7 cellular contexts compared by ENCODE assay signal in the genomic region with DNA sequence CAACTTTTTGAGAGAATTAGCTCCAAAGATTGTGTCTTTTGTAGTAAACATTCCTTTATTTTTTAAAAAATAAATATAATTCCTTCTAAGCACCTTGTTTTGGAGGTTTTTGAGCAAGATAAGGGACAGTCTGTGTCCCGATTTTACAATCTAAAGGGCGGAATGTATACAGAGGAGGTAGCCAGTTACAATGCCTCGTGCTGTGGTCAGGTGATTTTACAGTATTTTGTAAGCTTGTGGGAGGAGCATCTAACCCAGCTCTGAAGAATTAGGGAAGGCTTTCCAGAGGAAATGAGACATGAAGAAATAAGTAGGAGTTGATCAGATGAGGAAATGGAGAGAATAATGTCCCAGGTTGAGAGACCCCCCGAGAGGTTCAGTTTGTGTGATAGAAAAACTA. TPM values are rescaled to one million over a fixed set of nuclear protein-coding genes. Genes with fewer than 3 reads are reported as not detected.
DNase-seq lines count a peak whose midpoint lies in the region; ATAC-seq and TF ChIP-seq lines count a peak whose summit lies in the region.

No MANE protein-coding gene starts in this region.

- BruUV-seq in HCT116 (replicated peaks; lab: Mats Ljungman, UMichigan): TSS peak; percentile 62

- no peaks in the 10 kb centered on the region for H3K36me3 Mint-ChIP-seq in mesothelial cell of epicardium

- H3K4me2 ChIP-seq in HCT116 (ENCODE audit: low read length) (peak overlapping the region; percentile 89), fibroblast of lung (ENCODE audit: extremely low read depth, insufficient read depth, low read length) (peak overlapping the region; percentile 80)

- TF ChIP-seq RAD21 in HCT116 (IDR thresholded peaks at IDR 0.05; ENCODE audit: low read depth): no peak

- no peak overlapping the region for H3K27ac Mint-ChIP-seq in mesothelial cell of epicardium

- no peaks in the 10 kb centered on the region for H3K9me3 Mint-ChIP-seq in mesothelial cell of epicardium

- H3K4me1 ChIP-seq in HCT116 (ENCODE audit: control insufficient read depth in 1 of 2, insufficient read depth in 2 of 2, low read length in 2 of 2): peaks cover 10 to 17% of the 10 kb centered on the region in 2 experiments; a peak in 3 of 4 replicates
- H3K4me1 ChIP-seq in fibroblast of lung (ENCODE audit: control insufficient read depth, extremely low read depth, insufficient read depth, low read length): no peaks in the 10 kb centered on the region
- no peaks in the 10 kb centered on the region for H3K4me1 ChIP-seq in prostate gland (replicated peaks)

- H4K20me1 ChIP-seq in HCT116 (ENCODE audit: insufficient read depth) (no peaks in the 10 kb centered on the region), fibroblast of lung (ENCODE audit: control insufficient read depth, extremely low read depth, insufficient read depth, low read length) (no peaks in the 10 kb centered on the region)

- H3K27me3 ChIP-seq in HCT116 (ENCODE audit: insufficient read depth, low read length): no peaks in the 10 kb centered on the region
- no peaks in the 10 kb centered on the region for H3K27me3 ChIP-seq in fibroblast of lung (ENCODE audit: control insufficient read depth, insufficient read depth, low read length)
- H3K27me3 ChIP-seq in prostate gland (replicated peaks; ENCODE audit: insufficient read depth): no peaks in the 10 kb centered on the region

- no peak overlapping the region for H3K4me3 Mint-ChIP-seq in mesothelial cell of epicardium

- TF ChIP-seq CTCF in HCT116 (IDR thresholded peaks at IDR 0.05 in 2 of 3, conservative IDR thresholded peaks at IDR 0.05 in 1 of 3; ENCODE audit: borderline replicate concordance in 1 of 3, insufficient read depth in 1 of 3, low read depth in 2 of 3, low read length in 2 of 3): no peak
- no peak for TF ChIP-seq CTCF in fibroblast of lung (conservative IDR thresholded peaks at IDR 0.05 in 1 of 2, IDR thresholded peaks at IDR 0.05 in 1 of 2; ENCODE audit: low read depth in 1 of 2, low read length in 2 of 2)
- no peak for TF ChIP-seq CTCF in prostate gland (IDR thresholded peaks at IDR 0.05)
- TF ChIP-seq CTCF in mesothelial cell of epicardium (IDR thresholded peaks at IDR 0.05; ENCODE audit: unreplicated experiment): no peak
- no peak for TF ChIP-seq CTCF in GM10266 (IDR thresholded peaks at IDR 0.05; ENCODE audit: control insufficient read depth, insufficient read depth, low read depth, missing control alignments)

- no peak for ATAC-seq in HCT116
- ATAC-seq in HG03378 (IDR thresholded peaks at IDR 0.05; ENCODE audit: unreplicated experiment): no peak

- no peaks in the 10 kb centered on the region for H3K9me2 ChIP-seq in HCT116 (ENCODE audit: insufficient read depth)

- H2AFZ ChIP-seq in HCT116 (ENCODE audit: low read depth, low read length, poor library complexity, severe bottlenecking) (no peak overlapping the region), fibroblast of lung (ENCODE audit: low read length) (peak overlapping the region; percentile 96)

- POLR2A ChIA-PET in HCT116 (lab: Charles Lee): no interaction called here

- H3K9me3 ChIP-seq in HCT116 (ENCODE audit: control insufficient read depth in 1 of 2, insufficient read depth in 1 of 2, low read depth in 1 of 2, low read length in 2 of 2): no peaks in the 10 kb centered on the region
- H3K9me3 ChIP-seq in fibroblast of lung (ENCODE audit: control insufficient read depth, insufficient read depth, low read depth, low read length): no peaks in the 10 kb centered on the region
- no peaks in the 10 kb centered on the region for H3K9me3 ChIP-seq in prostate gland

- intact Hi-C loops in HCT116 (cut with micrococcal nuclease) (loop anchor here (2.0 kb wide), 1 partner anchor 167 kb away; the partner anchor contains the start of gene NCOA7), prostate gland (cut with DNase I) (loop anchor here (2.0 to 10.0 kb wide), 4 partner anchors 101 to 803 kb away; partner anchors contain the start of genes HDDC2 and TPD52L1)

- H3K9ac ChIP-seq in HCT116 (ENCODE audit: low read length) (no peak overlapping the region), fibroblast of lung (ENCODE audit: insufficient read depth, low read length) (no peak overlapping the region)

- no peak overlapping the region for H3K27ac ChIP-seq in HCT116 (ENCODE audit: low read depth, low read length)
- no peak overlapping the region for H3K27ac ChIP-seq in fibroblast of lung (ENCODE audit: insufficient read depth, low read length)
- peak overlapping the region; percentile 93 to 95 for H3K27ac ChIP-seq in prostate gland

- DNase-seq in HCT116 (ENCODE audit: low read depth, low spot score): no peak
- DNase-seq in OCI-M1 (lab: John Stamatoyannopoulos, UW): peak; percentile 85
- peak; percentile 33 to 70 for DNase-seq in fibroblast of lung (ENCODE audit: low read depth in 2 of 2)
- peak; percentile 65 for DNase-seq in prostate gland (ENCODE audit: low spot score)
- no peak for DNase-seq in mesothelial cell of epicardium (ENCODE audit: low spot score in 2 of 2, unreplicated experiment in 2 of 2)
- no peak for DNase-seq in GM10266 (ENCODE audit: extremely low spot score)

- H3K4me1 Mint-ChIP-seq in mesothelial cell of epicardium: peaks cover 4% of the 10 kb centered on the region

- RAD21 ChIA-PET in HCT116 (lab: Charles Lee; ENCODE audit: low non-redundant PET in 1 of 2, low total read pairs in 2 of 2, uncharacterized antibody in 2 of 2, unreplicated experiment in 2 of 2): no interaction called here

- H3K79me2 ChIP-seq in HCT116 (ENCODE audit: insufficient read depth, low read length) (peaks cover 4% of the 10 kb centered on the region), fibroblast of lung (ENCODE audit: control insufficient read depth, insufficient read depth, low read length) (peaks cover 3% of the 10 kb centered on the region)

- no peaks in the 10 kb centered on the region for H3K27me3 Mint-ChIP-seq in mesothelial cell of epicardium (ENCODE audit: low read depth)

- CTCF ChIA-PET in HCT116 (lab: Charles Lee): interaction anchor here (1.4 to 2.6 kb wide), 3 partner anchors 16 to 204 kb away, joined by 3 to 24 read pairs (median 13); partner anchors contain the start of gene NCOA7

- 21% methylated on average over 4 of the region's 4 CpGs for WGBS in prostate gland

- no peaks in the 10 kb centered on the region for H3K36me3 ChIP-seq in HCT116 (ENCODE audit: control insufficient read depth in 1 of 2, insufficient read depth in 2 of 2, low read length in 2 of 2)
- H3K36me3 ChIP-seq in fibroblast of lung (ENCODE audit: control insufficient read depth, insufficient read depth, low read length): no peaks in the 10 kb centered on the region
- no peaks in the 10 kb centered on the region for H3K36me3 ChIP-seq in prostate gland

- peak overlapping the region; percentile 69 to 73 for H3K4me3 ChIP-seq in HCT116 (replicated peaks in 1 of 2; ENCODE audit: low read depth in 1 of 2, low read length in 2 of 2)
- peak overlapping the region; percentile 12 to 100 (median 94) for H3K4me3 ChIP-seq in fibroblast of lung (replicated peaks in 1 of 4; ENCODE audit: control extremely low read depth in 1 of 4, insufficient read depth in 1 of 4, low read depth in 3 of 4, low read length in 4 of 4)
- H3K4me3 ChIP-seq in prostate gland: peak overlapping the region; percentile 81 to 91

- TF ChIP-seq POLR2A in HCT116 (IDR thresholded peaks at IDR 0.05; ENCODE audit: borderline replicate concordance, extremely low read depth, insufficient read depth, insufficient read length) (no peak), prostate gland (IDR thresholded peaks at IDR 0.05) (peak; percentile 40)

TF ChIP-seq in HCT116, 20 proteins besides CTCF, POLR2A, EP300 and RAD21 (continues in another document):
- TF ChIP-seq SRF (IDR thresholded peaks at IDR 0.05; ENCODE audit: low read depth) (no peak), CEBPB (IDR thresholded peaks at IDR 0.05; ENCODE audit: low read depth) (no peak), MAX (IDR thresholded peaks at IDR 0.05) (no peak), ELF1 (IDR thresholded peaks at IDR 0.05; ENCODE audit: borderline replicate concordance, low read depth) (no peak), SIN3A (IDR thresholded peaks at IDR 0.05; ENCODE audit: low read depth) (no peak), EGR1 (IDR thresholded peaks at IDR 0.05; ENCODE audit: low read depth) (no peak), CBX3 (IDR thresholded peaks at IDR 0.05; ENCODE audit: low read depth) (no peak), ATF3 (IDR thresholded peaks at IDR 0.05) (no peak), FOSL1 (IDR thresholded peaks at IDR 0.05; ENCODE audit: low read depth) (no peak), ZFX (IDR thresholded peaks at IDR 0.05) (no peak), YY1 (IDR thresholded peaks at IDR 0.05; ENCODE audit: extremely low read depth, insufficient replicate concordance, low read depth, low read length) (no peak), ZNF274 (IDR thresholded peaks at IDR 0.05; ENCODE audit: low read depth, low read length) (no peak)

RNA-seq across cellular contexts. Expression of gene HINT3, which starts 1.3 kb away (rescaled TPM):
- total RNA-seq in HCT116 (2021; ENCODE audit: unreplicated experiment): 12.7 TPM
- 5.6 and 7.9 TPM in 2 replicates for polyA plus RNA-seq in HCT116 (2012)
- 28.8 and 36.8 TPM in 2 replicates for total RNA-seq in fibroblast of lung
- 1.7 and 2.1 TPM in 2 replicates for polyA plus RNA-seq in fibroblast of lung
- 8.9 and 10.7 TPM in 2 replicates for polyA plus RNA-seq in fibroblast of lung (2012)
- polyA minus RNA-seq in fibroblast of lung (ENCODE audit: low replicate concordance): 0.16 and 0.41 TPM in 2 replicates
- 10 to 100 TPM; 29.5 to 40.9 TPM for total RNA-seq in prostate gland
- total RNA-seq in mesothelial cell of epicardium: 16.3 to 17.5 TPM (median 17.2 TPM) in 3 replicates

RNA-seq across cellular contexts. Expression of gene TRMT11, which starts 28.5 kb away (rescaled TPM):
- total RNA-seq in HCT116 (2021; ENCODE audit: unreplicated experiment) (41.8 TPM), fibroblast of lung (18.5 and 22.1 TPM in 2 replicates), prostate gland (10 to 100 TPM; 28.3 to 35.0 TPM), mesothelial cell of epicardium (30.8 to 34.6 TPM (median 31.8 TPM) in 3 replicates)
- 16.0 and 22.5 TPM in 2 replicates for polyA plus RNA-seq in HCT116 (2012)
- polyA plus RNA-seq in fibroblast of lung: 19.5 and 23.5 TPM in 2 replicates
- 9.3 and 12.9 TPM in 2 replicates for polyA plus RNA-seq in fibroblast of lung (2012)
- polyA minus RNA-seq in fibroblast of lung (ENCODE audit: low replicate concordance): 0.33 TPM in 1 of 2 replicates, not detected in the other

Comparison
In these comparisons a context has a peak if more than half of its experiments do, and no peak if none do; other contexts are left out.
1. DNase-seq: peak in OCI-M1 (single experiment), fibroblast of lung (2 of 2) and prostate gland (single experiment); none in HCT116 (single experiment), mesothelial cell of epicardium (0 of 2) and GM10266 (single experiment).
2. H3K27ac ChIP-seq: peak in prostate gland (2 of 2); none in HCT116 (single experiment) and fibroblast of lung (single experiment).
3. Peak in every context shown above with its lines, with median percentiles within 50 percentile points of each other: H3K4me3 ChIP-seq.